In genomic region chr17:38864636-38865398, GRCh38 we compare ENCODE assay signal across 1 cellular context.
TF ChIP-seq lines count a peak whose summit lies in the region.

No MANE protein-coding gene starts in this region.

TF ChIP-seq in HepG2, 621 proteins besides CTCF, POLR2A, EP300 and RAD21 (continued from another document and continues in another):
- no peak for TF ChIP-seq JUND (CRISPR knock-in tag; IDR thresholded peaks at IDR 0.05)
- no peak for TF ChIP-seq PRMT3 (CRISPR knock-in tag; IDR thresholded peaks at IDR 0.05; ENCODE audit: borderline replicate concordance, low read depth)
- no peak for TF ChIP-seq AKNA (CRISPR knock-in tag; IDR thresholded peaks at IDR 0.05; ENCODE audit: borderline replicate concordance)
- TF ChIP-seq CHD4 (IDR thresholded peaks at IDR 0.05; ENCODE audit: borderline replicate concordance, low read length): peak; percentile 55; the same call in 1 of the 2 replicates
- 0 out of 2 replicates have a peak, but pooled peaks have one; percentile 43 for TF ChIP-seq TARDBP (CRISPR knock-in tag; IDR thresholded peaks at IDR 0.05)
- TF ChIP-seq HMGA1 (CRISPR knock-in tag; conservative IDR thresholded peaks at IDR 0.05): no peak
- TF ChIP-seq ZNF570 (CRISPR knock-in tag; IDR thresholded peaks at IDR 0.05; ENCODE audit: borderline replicate concordance): no peak
- TF ChIP-seq NCOR1 (IDR thresholded peaks at IDR 0.05; ENCODE audit: borderline replicate concordance, low read length): no peak
- no peak for TF ChIP-seq MBNL3 (CRISPR knock-in tag; conservative IDR thresholded peaks at IDR 0.05)
- 0 out of 2 replicates have a peak, but pooled peaks have one; percentile 28 for TF ChIP-seq TFE3 (CRISPR knock-in tag; IDR thresholded peaks at IDR 0.05)
- no peak for TF ChIP-seq TCF7L2 (IDR thresholded peaks at IDR 0.05; ENCODE audit: low read depth, low read length)
- TF ChIP-seq ZNF318 (CRISPR knock-in tag; IDR thresholded peaks at IDR 0.05): no peak
- TF ChIP-seq MATR3 (CRISPR knock-in tag; IDR thresholded peaks at IDR 0.05): no peak
- no peak for TF ChIP-seq ZNF605 (CRISPR knock-in tag; IDR thresholded peaks at IDR 0.05)
- no peak for TF ChIP-seq ZMAT3 (CRISPR knock-in tag; conservative IDR thresholded peaks at IDR 0.05)
- no peak for TF ChIP-seq HDAC6 (IDR thresholded peaks at IDR 0.05; ENCODE audit: low read depth, low read length)
- TF ChIP-seq RARA (CRISPR knock-in tag; IDR thresholded peaks at IDR 0.05): no peak
- TF ChIP-seq MXD1 (CRISPR knock-in tag; IDR thresholded peaks at IDR 0.05): no peak
- peak; percentile 58; the same call in 1 of the 2 replicates for TF ChIP-seq SMC3 (IDR thresholded peaks at IDR 0.05; ENCODE audit: low read length)
- TF ChIP-seq IKZF5 (CRISPR knock-in tag; IDR thresholded peaks at IDR 0.05): 0 out of 2 replicates have a peak, but pooled peaks have one; percentile 21
- no peak for TF ChIP-seq HCFC1 (IDR thresholded peaks at IDR 0.05; ENCODE audit: low read depth, low read length)
- no peak for TF ChIP-seq ATF2 (CRISPR knock-in tag; IDR thresholded peaks at IDR 0.05)
- no peak for TF ChIP-seq ZNF234 (CRISPR knock-in tag; conservative IDR thresholded peaks at IDR 0.05)
- no peak for TF ChIP-seq ZBTB3 (CRISPR knock-in tag; IDR thresholded peaks at IDR 0.05; ENCODE audit: borderline replicate concordance, low read depth)
- no peak for TF ChIP-seq ELF1 (CRISPR knock-in tag; IDR thresholded peaks at IDR 0.05)
- TF ChIP-seq ZSCAN20 (CRISPR knock-in tag; IDR thresholded peaks at IDR 0.05; ENCODE audit: borderline replicate concordance): no peak
- TF ChIP-seq RERE (CRISPR knock-in tag; IDR thresholded peaks at IDR 0.05; ENCODE audit: low read depth): no peak
